In the genomic region with DNA sequence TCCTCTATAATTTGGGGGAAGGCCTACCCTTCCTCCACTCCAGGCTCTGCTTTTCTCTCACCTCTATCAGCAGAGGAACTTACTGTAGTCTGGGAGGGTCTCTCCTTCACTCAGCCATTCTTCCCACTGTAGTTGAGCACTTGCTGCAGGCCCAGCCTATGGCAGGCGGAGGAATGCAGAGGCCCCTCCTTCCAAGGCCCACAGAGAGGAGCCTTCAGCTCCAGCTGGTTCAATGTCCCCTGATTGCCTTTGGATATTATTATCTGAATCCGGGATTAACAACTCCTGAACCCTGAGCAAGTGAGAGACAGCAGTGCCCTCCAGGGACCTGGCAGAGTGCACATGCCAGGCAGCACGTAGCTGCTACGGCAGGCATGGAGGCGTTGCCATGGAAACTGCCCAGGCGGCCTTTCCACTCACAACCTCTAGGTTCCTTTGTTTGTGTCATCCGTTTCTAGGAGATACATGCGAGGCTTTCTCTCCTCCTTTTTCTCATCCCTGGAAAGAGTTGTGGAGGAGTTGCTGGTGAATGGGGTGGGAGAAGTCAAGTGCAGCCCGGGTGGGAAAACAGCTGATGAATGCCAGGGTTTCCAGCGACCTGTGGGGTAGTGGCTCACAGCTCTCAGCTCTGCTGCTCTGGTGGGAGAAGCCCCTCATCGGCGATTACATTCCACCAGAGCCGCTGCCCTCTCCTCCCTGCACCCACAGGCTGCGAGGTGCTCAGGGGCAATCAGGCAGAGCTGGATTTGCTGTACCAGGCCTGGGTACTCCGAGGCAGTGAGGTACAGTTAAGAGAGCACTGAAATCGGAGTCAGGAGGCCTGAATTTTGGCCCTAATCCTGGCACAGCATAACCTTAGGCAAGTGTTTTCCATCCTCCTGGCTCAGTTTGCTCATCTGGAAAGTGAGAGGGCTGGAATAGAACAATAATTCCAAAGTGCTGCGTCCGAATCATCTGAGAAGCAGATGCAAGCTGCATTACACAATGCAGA, we compare ENCODE assay signal across 10 cellular contexts. TPM values are rescaled to one million over a fixed set of nuclear protein-coding genes. Genes with fewer than 3 reads are reported as not detected.
A peak's percentile ranks its signal among the peaks of the same experiment; 100 is the strongest.
DNase-seq lines count a peak whose midpoint lies in the region; TF ChIP-seq lines count a peak whose summit lies in the region.
"Had no signal": no experiment of that assay in that cellular context is flagged by ENCODE, and none has a peak within 500 bp of the region (broad histone marks: within the 10 kb centered on the region; RNA-seq: fewer than 3 reads in every experiment).

No MANE protein-coding gene starts in this region.

- no peak overlapping the region for H3K27ac ChIP-seq in spleen
- H3K27ac ChIP-seq: hepatocyte had no signal

- no peak overlapping the region for H3K4me3 ChIP-seq in spleen
- H3K4me3 ChIP-seq: HAP-1, hepatocyte had no signal

- TF ChIP-seq POLR2A in spleen (IDR thresholded peaks at IDR 0.05): no peak

- intact Hi-C loops in spleen (cut with DNase I; ENCODE audit: low total_unique reads): no loop called here

- peaks cover 0 to 12% (median 0%) of the 10 kb centered on the region in 6 donors for H3K4me1 ChIP-seq in spleen
- H3K4me1 ChIP-seq: HAP-1 had no signal

- H3K36me3 ChIP-seq in spleen: no peaks in the 10 kb centered on the region
- H3K36me3 ChIP-seq: HAP-1 had no signal

- DNase-seq in AG08395 (ENCODE audit: low spot score) (peak; percentile 54), HCEC 1CT (peak; percentile 21), NCI-H748 (lab: John Stamatoyannopoulos, UW; ENCODE audit: unreplicated experiment) (peak; percentile 96), glomerular visceral epithelial cell (ENCODE audit: extremely low spot score) (peak; percentile 8), spleen (no peak), RKO (ENCODE audit: low spot score) (no peak), occipital lobe (lab: John Stamatoyannopoulos, UW) (no peak)
- no peak for DNase-seq in activated effector memory CD4-positive, alpha-beta T cell treated with Interleukin-2 at 50 U/mL for 16 hours

- no peaks in the 10 kb centered on the region for H3K27me3 ChIP-seq in spleen (replicated peaks in 1 of 7)
- H3K27me3 ChIP-seq: hepatocyte had no signal

- no peaks in the 10 kb centered on the region for H3K9me3 ChIP-seq in spleen
- H3K9me3 ChIP-seq: HAP-1 had no signal

- 68 to 86% (median 73%) methylated on average over 16 to 18 of the region's 18 CpGs for WGBS in spleen, 5 donors

- no peak for TF ChIP-seq CTCF in spleen (IDR thresholded peaks at IDR 0.05 in 8 of 11, conservative IDR thresholded peaks at IDR 0.05 in 3 of 11)

RNA-seq across cellular contexts. Expression of a gene that starts 55.3 kb away (rescaled TPM):
- total RNA-seq in spleen (10 to 100 TPM; 15.3 to 67.8 (median 17.3) TPM), occipital lobe (5.3 TPM)
- 1 to 10 TPM; 4.8 to 8.1 (median 4.9) TPM for polyA plus RNA-seq in spleen

Comparison
In these comparisons a context has a peak if more than half of its experiments do, and no peak if none do; other contexts are left out.
1. DNase-seq: peak in AG08395 (single experiment), HCEC 1CT (single experiment), NCI-H748 (single experiment) and glomerular visceral epithelial cell (single experiment); none in spleen (single experiment), RKO (single experiment), occipital lobe (single experiment) and activated effector memory CD4-positive, alpha-beta T cell treated with Interleukin-2 at 50 U/mL for 16 hours (single experiment).